Comparison of ENCODE assay signal across 17 cellular contexts in the genomic region with DNA sequence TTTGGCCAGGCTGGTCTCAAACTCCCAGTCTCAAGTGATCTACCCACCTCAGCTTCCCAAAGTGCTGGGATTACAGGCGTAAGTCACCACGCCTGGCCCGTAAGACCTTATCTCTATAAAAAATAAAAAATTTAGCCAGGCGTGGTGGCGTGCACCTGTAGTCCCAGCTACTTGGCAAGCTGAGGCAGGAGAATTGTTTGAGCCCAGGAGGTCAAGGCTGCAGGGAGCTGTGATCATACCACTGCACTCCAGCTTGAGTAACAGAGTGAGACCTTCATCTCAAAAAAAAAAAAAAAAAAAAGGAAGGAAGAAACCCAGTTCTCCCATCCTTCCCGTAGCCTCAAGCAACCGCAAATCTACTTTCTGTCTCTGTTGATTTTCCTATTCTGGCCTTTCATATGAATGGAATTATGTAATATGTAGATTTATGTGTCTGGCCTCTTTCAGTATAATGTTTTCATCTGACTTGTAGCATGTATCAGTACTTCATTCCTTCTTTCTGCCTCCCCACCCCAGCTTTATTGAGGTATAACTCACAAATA. TPM values are rescaled to one million over a fixed set of nuclear protein-coding genes. Genes with fewer than 3 reads are reported as not detected.
DNase-seq lines count a peak whose midpoint lies in the region; ATAC-seq and TF ChIP-seq lines count a peak whose summit lies in the region.
"Had no signal": no experiment of that assay in that cellular context is flagged by ENCODE, and none has a peak within 500 bp of the region (broad histone marks: within the 10 kb centered on the region; RNA-seq: fewer than 3 reads in every experiment).

No MANE protein-coding gene starts in this region.

- TF ChIP-seq POLR2A in adrenal gland (IDR thresholded peaks at IDR 0.05) (no peak), uterus (IDR thresholded peaks at IDR 0.05) (no peak)

- peaks cover 0 to 70% of the 10 kb centered on the region in 2 donors for H3K36me3 ChIP-seq in adrenal gland (replicated peaks in 1 of 2)
- no peaks in the 10 kb centered on the region for H3K36me3 ChIP-seq in uterus

- H3K4me1 ChIP-seq in adrenal gland (replicated peaks in 1 of 2) (peaks cover 5 to 23% of the 10 kb centered on the region in 2 donors), uterus (peaks cover 0 to 4% of the 10 kb centered on the region in 2 donors)
- H3K4me1 ChIP-seq: prostate gland had no signal

- no peak for TF ChIP-seq CTCF in adrenal gland (IDR thresholded peaks at IDR 0.05)
- no peak for TF ChIP-seq CTCF in uterus (IDR thresholded peaks at IDR 0.05)

- H3K27me3 Mint-ChIP-seq in stimulated activated naive CD8-positive, alpha-beta T cell treated with anti-CD3 and anti-CD28 coated beads, Interleukin-15, Interleukin-2, amounts not matched to agents 100 ng/mL and 50 ng/mL, for 24 hours: no peaks in the 10 kb centered on the region
- H3K27me3 Mint-ChIP-seq in stimulated activated naive CD8-positive, alpha-beta T cell treated with anti-CD3 and anti-CD28 coated beads, Interleukin-15, amount 100 ng/mL, for 72 hours: no peaks in the 10 kb centered on the region

- DNase-seq in stimulated activated naive CD8-positive, alpha-beta T cell treated with anti-CD3 and anti-CD28 coated beads, Interleukin-15, amount 100 ng/mL, for 72 hours: no peak
- DNase-seq in NOMO-1 (lab: John Stamatoyannopoulos, UW; ENCODE audit: unreplicated experiment in 2 of 2) (peak; percentile 27 to 58), adrenal gland (peak in 6 of 7 donors; percentile 42 to 71 (median 60)), uterus (no peak), glomerular visceral epithelial cell (ENCODE audit: extremely low spot score) (no peak), NCI-H146 (lab: John Stamatoyannopoulos, UW) (no peak), HUDEP-2 (lab: John Stamatoyannopoulos, UW; ENCODE audit: unreplicated experiment in 76 of 76) (no peak)
- DNase-seq: activated gamma-delta T cell, amygdala, DND-41, NCI-H1105, NCI-H2029 treated with DMSO at 0.1 percent for 48 hours, NCI-H226 had no signal

- H3K4me3 Mint-ChIP-seq in stimulated activated naive CD8-positive, alpha-beta T cell treated with anti-CD3 and anti-CD28 coated beads, Interleukin-15, Interleukin-2, amounts not matched to agents 100 ng/mL and 50 ng/mL, for 24 hours: no peak overlapping the region
- no peak overlapping the region for H3K4me3 Mint-ChIP-seq in stimulated activated naive CD8-positive, alpha-beta T cell treated with anti-CD3 and anti-CD28 coated beads, Interleukin-15, amount 100 ng/mL, for 72 hours

- H3K27ac ChIP-seq in adrenal gland (peak overlapping the region in 1 of 5 donors; percentile 61), uterus (no peak overlapping the region)
- H3K27ac ChIP-seq: cardiac muscle cell, prostate gland had no signal

- intact Hi-C loops in adrenal gland (cut with DNase I) (no loop called here), uterus (cut with DNase I; ENCODE audit: low total_unique reads) (no loop called here)

- H3K4me1 Mint-ChIP-seq in stimulated activated naive CD8-positive, alpha-beta T cell treated with anti-CD3 and anti-CD28 coated beads, Interleukin-15, Interleukin-2, amounts not matched to agents 100 ng/mL and 50 ng/mL, for 24 hours (ENCODE audit: low read depth): peaks cover 70% of the 10 kb centered on the region
- peaks cover 43% of the 10 kb centered on the region for H3K4me1 Mint-ChIP-seq in stimulated activated naive CD8-positive, alpha-beta T cell treated with anti-CD3 and anti-CD28 coated beads, Interleukin-15, amount 100 ng/mL, for 72 hours

- H3K9me3 Mint-ChIP-seq in stimulated activated naive CD8-positive, alpha-beta T cell treated with anti-CD3 and anti-CD28 coated beads, Interleukin-15, Interleukin-2, amounts not matched to agents 100 ng/mL and 50 ng/mL, for 24 hours: no peaks in the 10 kb centered on the region
- H3K9me3 Mint-ChIP-seq in stimulated activated naive CD8-positive, alpha-beta T cell treated with anti-CD3 and anti-CD28 coated beads, Interleukin-15, amount 100 ng/mL, for 72 hours: no peaks in the 10 kb centered on the region

- WGBS in adrenal gland, 4 donors: 35 to 46% (median 37%) methylated on average over 7 of the region's 7 CpGs

- H3K4me3 ChIP-seq in adrenal gland: no peak overlapping the region
- H3K4me3 ChIP-seq in uterus: no peak overlapping the region
- H3K4me3 ChIP-seq: cardiac muscle cell, prostate gland had no signal

- peak overlapping the region; percentile 7 for H3K27ac Mint-ChIP-seq in stimulated activated naive CD8-positive, alpha-beta T cell treated with anti-CD3 and anti-CD28 coated beads, Interleukin-15, Interleukin-2, amounts not matched to agents 100 ng/mL and 50 ng/mL, for 24 hours
- no peak overlapping the region for H3K27ac Mint-ChIP-seq in stimulated activated naive CD8-positive, alpha-beta T cell treated with anti-CD3 and anti-CD28 coated beads, Interleukin-15, amount 100 ng/mL, for 72 hours

- H3K9me3 ChIP-seq in adrenal gland (replicated peaks in 1 of 3): no peaks in the 10 kb centered on the region
- H3K9me3 ChIP-seq in uterus: no peaks in the 10 kb centered on the region
- H3K9me3 ChIP-seq: prostate gland had no signal

- no peaks in the 10 kb centered on the region for H3K27me3 ChIP-seq in adrenal gland
- H3K27me3 ChIP-seq in uterus: no peaks in the 10 kb centered on the region
- H3K27me3 ChIP-seq: cardiac muscle cell had no signal

- ATAC-seq in stimulated activated naive CD8-positive, alpha-beta T cell treated with anti-CD3 and anti-CD28 coated beads, Interleukin-15, amount 100 ng/mL, for 72 hours: no peak
- ATAC-seq: activated CD4-positive, CD25-positive, alpha-beta regulatory T cell treated with anti-CD3 and anti-CD28 coated beads, Interleukin-2, amount 50 U/mL, for 24 hours had no signal

- H3K36me3 Mint-ChIP-seq in stimulated activated naive CD8-positive, alpha-beta T cell treated with anti-CD3 and anti-CD28 coated beads, Interleukin-15, Interleukin-2, amounts not matched to agents 100 ng/mL and 50 ng/mL, for 24 hours (ENCODE audit: low read depth): peaks cover 74% of the 10 kb centered on the region

RNA-seq across cellular contexts. Expression of a gene that starts 11.1 kb away (rescaled TPM):
- total RNA-seq in adrenal gland: 10 to 100 TPM; 36.2 to 72.4 (median 61.7) TPM
- 10 to 100 TPM; 36.2 to 65.1 (median 57.5) TPM for polyA plus RNA-seq in adrenal gland
- total RNA-seq in uterus: 100 to 1,000 TPM in 2 of 4 donors, 10 to 100 TPM in 2; 33.2 to 166 (median 91.3) TPM

RNA-seq across cellular contexts. Expression of a gene that starts 25.8 kb away (rescaled TPM):
- total RNA-seq in adrenal gland (1 to 10 TPM in 7 of 8 donors, under 1 TPM in 1; 0.24 to 5.7 (median 4.0) TPM), uterus (10 to 100 TPM in 1 of 4 donors, 1 to 10 TPM in 1, under 1 TPM in 2; 0.29 to 21.5 (median 2.0) TPM)
- 10 to 100 TPM in 1 of 3 donors, 1 to 10 TPM in 2; 1.7 to 18.5 (median 7.3) TPM for polyA plus RNA-seq in adrenal gland

RNA-seq across cellular contexts. Expression of a gene that starts 29.7 kb away (rescaled TPM):
- total RNA-seq in adrenal gland (100 to 1,000 TPM in 1 of 8 donors, 10 to 100 TPM in 7; 47.8 to 100 (median 69.1) TPM), uterus (100 to 1,000 TPM in 1 of 4 donors, 10 to 100 TPM in 3; 51.0 to 151 (median 77.6) TPM)
- polyA plus RNA-seq in adrenal gland: 100 to 1,000 TPM in 2 of 3 donors, 10 to 100 TPM in 1; 74.2 to 143 (median 128) TPM

RNA-seq across cellular contexts. Expression of a gene that starts 51.1 kb away (rescaled TPM):
- 10 to 100 TPM; 14.0 to 69.1 (median 41.4) TPM for total RNA-seq in adrenal gland
- 10 to 100 TPM; 34.5 to 59.0 (median 36.6) TPM for polyA plus RNA-seq in adrenal gland
- 10 to 100 TPM in 1 of 4 donors, 1 to 10 TPM in 3; 2.0 to 92.1 (median 4.7) TPM for total RNA-seq in uterus

Comparison
In these comparisons a context has a peak if more than half of its experiments do, and no peak if none do; other contexts are left out.
1. DNase-seq: peak in NOMO-1 (2 of 2) and adrenal gland (6 of 7); none in stimulated activated naive CD8-positive, alpha-beta T cell treated with anti-CD3 and anti-CD28 coated beads, Interleukin-15, amount 100 ng/mL, for 72 hours (0 of 2), uterus (0 of 2), glomerular visceral epithelial cell (single experiment), NCI-H146 (single experiment) and HUDEP-2 (0 of 76).